8 cellular contexts compared by ENCODE assay signal in genomic region chr19:54191671-54192453, GRCh38. TPM values are rescaled to one million over a fixed set of nuclear protein-coding genes. Genes with fewer than 3 reads are reported as not detected.
DNase-seq lines count a peak whose midpoint lies in the region; ATAC-seq and TF ChIP-seq lines count a peak whose summit lies in the region.

No MANE protein-coding gene starts in this region.

- DNase-seq in NCI-H82 (lab: John Stamatoyannopoulos, UW), result peak; percentile 42
- no peak for DNase-seq in NCI-H82 treated with DMSO at 0.1 percent for 48 hours (lab: John Stamatoyannopoulos, UW; ENCODE audit: unreplicated experiment)
- no peak for DNase-seq in activated CD8-positive, alpha-beta T cell treated with anti-CD3 and anti-CD28 coated beads for 36 hours
- DNase-seq in immature natural killer cell, result no peak
- peak in 1 of 2 donors; percentile 88 for DNase-seq in suprapubic skin (ENCODE audit: low spot score in 2 of 2)
- no peak for DNase-seq in sciatic nerve (ENCODE audit: low spot score)
- DNase-seq in NCI-H446 (lab: John Stamatoyannopoulos, UW), result no peak

- TF ChIP-seq EP300 in suprapubic skin (IDR thresholded peaks at IDR 0.05), result no peak

- CTCF ChIA-PET in activated CD8-positive, alpha-beta T cell treated with anti-CD3 and anti-CD28 coated beads for 36 hours (lab: Charles Lee), result interaction anchor here (1.3 to 1.7 kb wide), 2 partner anchors 18 to 74 kb away, joined by 3 to 4 read pairs; no protein-coding TSS in a partner anchor

- peak overlapping the region; percentile 68 for H3K4me3 ChIP-seq in suprapubic skin

- H3K27ac ChIP-seq in suprapubic skin, result peak overlapping the region; percentile 98

- H3K4me3 Mint-ChIP-seq in activated CD8-positive, alpha-beta T cell treated with anti-CD3 and anti-CD28 coated beads for 36 hours, result peak overlapping the region; percentile 75
- peak overlapping the region; percentile 93 to 100 (median 94) for H3K4me3 Mint-ChIP-seq in immature natural killer cell

- H3K9me3 ChIP-seq in suprapubic skin, result no peaks in the 10 kb centered on the region

- POLR2A ChIA-PET in activated CD8-positive, alpha-beta T cell treated with anti-CD3 and anti-CD28 coated beads for 36 hours (lab: Charles Lee), result interaction anchor here (0.7 to 18.7 kb wide), 4 partner anchors 14 to 263 kb away, joined by 4 to 419 read pairs (median 5); partner anchors contain the start of genes CNOT3, LENG1 and RPS9

- no peak for TF ChIP-seq POLR2A in suprapubic skin (IDR thresholded peaks at IDR 0.05)

- no peaks in the 10 kb centered on the region for H3K27me3 Mint-ChIP-seq in activated CD8-positive, alpha-beta T cell treated with anti-CD3 and anti-CD28 coated beads for 36 hours
- H3K27me3 Mint-ChIP-seq in immature natural killer cell (ENCODE audit: low read depth in 3 of 3), result peaks cover 15 to 18% (median 15%) of the 10 kb centered on the region in 3 donors

- H3K4me1 ChIP-seq in suprapubic skin, result peaks cover 30% of the 10 kb centered on the region

- no peaks in the 10 kb centered on the region for H3K27me3 ChIP-seq in suprapubic skin

- 44% methylated on average over 25 of the region's 25 CpGs for WGBS in suprapubic skin

- no peak for ATAC-seq in activated CD8-positive, alpha-beta T cell treated with anti-CD3 and anti-CD28 coated beads for 36 hours
- ATAC-seq in sciatic nerve (no peak), HG03108 (IDR thresholded peaks at IDR 0.05; ENCODE audit: unreplicated experiment) (no peak)

- H3K36me3 ChIP-seq in suprapubic skin, result peaks cover 19% of the 10 kb centered on the region

- no peaks in the 10 kb centered on the region for H3K9me3 Mint-ChIP-seq in activated CD8-positive, alpha-beta T cell treated with anti-CD3 and anti-CD28 coated beads for 36 hours
- H3K9me3 Mint-ChIP-seq in immature natural killer cell, result no peaks in the 10 kb centered on the region

- H3K4me1 Mint-ChIP-seq in activated CD8-positive, alpha-beta T cell treated with anti-CD3 and anti-CD28 coated beads for 36 hours (ENCODE audit: low read depth), result peaks cover 26% of the 10 kb centered on the region
- peaks cover 39 to 43% of the 10 kb centered on the region in 2 donors for H3K4me1 Mint-ChIP-seq in immature natural killer cell

- peaks cover 21% of the 10 kb centered on the region for H3K36me3 Mint-ChIP-seq in activated CD8-positive, alpha-beta T cell treated with anti-CD3 and anti-CD28 coated beads for 36 hours (ENCODE audit: low read depth)
- peaks cover 2 to 7% (median 5%) of the 10 kb centered on the region in 3 donors for H3K36me3 Mint-ChIP-seq in immature natural killer cell

- peak overlapping the region; percentile 87 for H3K27ac Mint-ChIP-seq in activated CD8-positive, alpha-beta T cell treated with anti-CD3 and anti-CD28 coated beads for 36 hours
- peak overlapping the region; percentile 87 to 99 (median 92) for H3K27ac Mint-ChIP-seq in immature natural killer cell

- intact Hi-C loops in activated CD8-positive, alpha-beta T cell treated with anti-CD3 and anti-CD28 coated beads for 36 hours (cut with micrococcal nuclease), result no loop called here
- intact Hi-C loops in sciatic nerve (cut with DNase I), result no loop called here

- TF ChIP-seq CTCF in activated CD8-positive, alpha-beta T cell treated with anti-CD3 and anti-CD28 coated beads for 36 hours (IDR thresholded peaks at IDR 0.05), result no peak
- TF ChIP-seq CTCF in suprapubic skin (IDR thresholded peaks at IDR 0.05), result no peak

RNA-seq across cellular contexts. Expression of gene TSEN34, which starts 0.8 kb away (rescaled TPM):
- 10 to 100 TPM; 12.5 TPM for total RNA-seq in activated CD8-positive, alpha-beta T cell treated with anti-CD3 and anti-CD28 coated beads for 36 hours
- 10 to 100 TPM; 26.6 to 36.4 (median 34.0) TPM for polyA plus RNA-seq in immature natural killer cell
- total RNA-seq in suprapubic skin, result 10 to 100 TPM; 42.7 to 76.3 (median 69.1) TPM
- 24.3 TPM for total RNA-seq in sciatic nerve

RNA-seq across cellular contexts. Expression of gene MBOAT7, which starts 2.5 kb away (rescaled TPM):
- 10 to 100 TPM; 53.8 to 55.4 TPM for total RNA-seq in activated CD8-positive, alpha-beta T cell treated with anti-CD3 and anti-CD28 coated beads for 36 hours
- 10 to 100 TPM in 2 of 3 donors, 1 to 10 TPM in 1; 8.8 to 17.8 (median 15.7) TPM for polyA plus RNA-seq in immature natural killer cell
- total RNA-seq in suprapubic skin (10 to 100 TPM; 54.7 to 96.5 (median 58.7) TPM), sciatic nerve (56.0 TPM)

RNA-seq across cellular contexts. Expression of gene RPS9, which starts 8.8 kb away (rescaled TPM):
- 1,000 to 10,000 TPM; 1,921 to 1,931 TPM for total RNA-seq in activated CD8-positive, alpha-beta T cell treated with anti-CD3 and anti-CD28 coated beads for 36 hours
- polyA plus RNA-seq in immature natural killer cell, result 1,000 to 10,000 TPM in 1 of 3 donors, 100 to 1,000 TPM in 2; 436 to 1,067 (median 492) TPM
- total RNA-seq in suprapubic skin (1,000 to 10,000 TPM; 1,403 to 3,061 (median 2,817) TPM), sciatic nerve (1,121 TPM)

RNA-seq across cellular contexts. Expression of gene TMC4, which starts 18.9 kb away (rescaled TPM):
- total RNA-seq in activated CD8-positive, alpha-beta T cell treated with anti-CD3 and anti-CD28 coated beads for 36 hours, result under 1 TPM in 1 of 2 experiments, not detected in 1; 0.54 TPM
- polyA plus RNA-seq in immature natural killer cell, result 1 to 10 TPM in 2 of 3 donors, under 1 TPM in 1; 0.93 to 3.3 (median 1.5) TPM
- total RNA-seq in suprapubic skin, result 10 to 100 TPM in 2 of 4 donors, 1 to 10 TPM in 2; 3.4 to 22.8 (median 9.0) TPM
- total RNA-seq in sciatic nerve, result 2.9 TPM

RNA-seq across cellular contexts. Expression of gene LILRB3, which starts 30.9 kb away (rescaled TPM):
- total RNA-seq in activated CD8-positive, alpha-beta T cell treated with anti-CD3 and anti-CD28 coated beads for 36 hours, result not detected
- 1 to 10 TPM in 1 of 3 donors, under 1 TPM in 2; 0.21 to 2.7 (median 0.59) TPM for polyA plus RNA-seq in immature natural killer cell
- total RNA-seq in suprapubic skin (1 to 10 TPM in 3 of 4 donors, under 1 TPM in 1; 0.34 to 5.7 (median 2.9) TPM), sciatic nerve (23.9 TPM)
